Comparison of ENCODE assay signal across 1 cellular context in the genomic region with DNA sequence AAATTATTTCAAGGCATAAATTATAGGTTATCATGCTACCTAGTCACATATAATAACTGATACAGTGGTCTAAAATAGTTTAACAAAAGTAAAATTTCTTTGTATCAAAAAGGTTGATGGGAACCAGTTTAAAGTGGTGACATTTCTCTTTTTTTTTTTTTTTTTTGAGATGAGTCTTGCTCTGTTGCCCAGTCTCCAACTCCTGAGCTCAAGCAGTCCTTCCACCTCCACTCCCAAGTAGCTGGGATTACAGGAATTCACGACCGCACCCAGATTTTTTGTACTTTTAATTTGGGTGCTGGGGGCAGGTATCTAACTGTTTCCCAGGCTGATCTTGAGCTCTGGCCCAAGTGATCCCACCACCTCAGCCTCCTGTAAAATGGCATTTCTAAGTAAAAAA.
TF ChIP-seq lines count a peak whose summit lies in the region.

No MANE protein-coding gene starts in this region.

TF ChIP-seq in endothelial cell of umbilical vein, 7 proteins besides CTCF, POLR2A, EP300 and RAD21 (continued from another document):
- no peak for TF ChIP-seq FOS (IDR thresholded peaks at IDR 0.05; ENCODE audit: borderline replicate concordance, insufficient read depth, low read length)
TF ChIP-seq in endothelial cell of umbilical vein: peak in this region for 0.
